Comparison of ENCODE assay signal across 28 cellular contexts in genomic region chr1:96116707-96117106, GRCh38.
A peak's percentile ranks its signal among the peaks of the same experiment; 100 is the strongest.
DNase-seq lines count a peak whose midpoint lies in the region; ATAC-seq and TF ChIP-seq lines count a peak whose summit lies in the region.
"Had no signal": no experiment of that assay in that cellular context is flagged by ENCODE, and none has a peak within 500 bp of the region (broad histone marks: within the 10 kb centered on the region; RNA-seq: fewer than 3 reads in every experiment).

No MANE protein-coding gene starts in this region.

- no peak for TF ChIP-seq CTCF in uterus (IDR thresholded peaks at IDR 0.05)

- TF ChIP-seq POLR2A in uterus (IDR thresholded peaks at IDR 0.05), result no peak

- H3K36me3 ChIP-seq in MG63 (no peaks in the 10 kb centered on the region), uterus (no peaks in the 10 kb centered on the region)
- H3K36me3 ChIP-seq: esophagus muscularis mucosa, left ventricle myocardium inferior, upper lobe of right lung had no signal

- ATAC-seq in HG02870 (IDR thresholded peaks at IDR 0.05; ENCODE audit: unreplicated experiment), result no peak
- ATAC-seq: foreskin keratinocyte; psoas muscle; stimulated activated naive B cell treated with anti-CD40 and anti-IgM and Interleukin-4, amounts not matched to agents 10 μg/mL and 1 μg/mL and 100 μg/mL, for 72 hours; upper lobe of right lung had no signal

- intact Hi-C loops in uterus (cut with DNase I; ENCODE audit: low total_unique reads), result no loop called here

- H3K4me3 ChIP-seq in MG63, result no peak overlapping the region
- no peak overlapping the region for H3K4me3 ChIP-seq in uterus
- H3K4me3 ChIP-seq: esophagus muscularis mucosa, left ventricle myocardium inferior, psoas muscle, upper lobe of right lung had no signal

- no peaks in the 10 kb centered on the region for H3K4me1 ChIP-seq in uterus
- H3K4me1 ChIP-seq: esophagus muscularis mucosa, foreskin keratinocyte, left ventricle myocardium inferior, psoas muscle, upper lobe of right lung had no signal

- DNase-seq in MG63 (peak; percentile 3), NCI-H748 treated with DMSO at 0.1 percent for 48 hours (lab: John Stamatoyannopoulos, UW) (peak; percentile 20), brain pericyte (ENCODE audit: low read depth, low spot score) (peak; percentile 13), pons (ENCODE audit: low spot score) (peak; percentile 13), uterus (no peak)
- DNase-seq in stimulated activated CD4-positive, alpha-beta T cell treated with anti-CD3 and anti-CD28 coated beads, Interleukin-12 subunit alpha, Interleukin-12 subunit beta, amount 100 ng/mL, for 4 hours, result no peak
- DNase-seq: activated CD4-positive, alpha-beta T cell treated with anti-CD3 and anti-CD28 coated beads for 4 hours; activated CD8-positive, alpha-beta memory T cell treated with anti-CD3 and anti-CD28 coated beads for 24 hours; activated T-cell treated with anti-CD3 and anti-CD28 coated beads for 4 hours; aorta; CD4-positive, alpha-beta memory T cell; dermis blood vessel endothelial cell; foreskin keratinocyte; GOT3; head of caudate nucleus; left ventricle myocardium inferior; mesendoderm; NCI-H1048; NCI-H187 treated with DMSO at 0.1 percent for 48 hours; NCI-H526 treated with DMSO at 0.1 percent for 48 hours; nucleus accumbens; psoas muscle; SHP77 treated with DMSO at 0.1 percent for 48 hours; stimulated activated naive B cell treated with anti-CD40 and anti-IgM and Interleukin-4, amounts not matched to agents 10 μg/mL and 1 μg/mL and 100 μg/mL, for 72 hours; upper lobe of right lung had no signal

- no peak overlapping the region for H3K27ac ChIP-seq in uterus
- H3K27ac ChIP-seq: esophagus muscularis mucosa, foreskin keratinocyte, left ventricle myocardium inferior, psoas muscle, upper lobe of right lung, VCaP had no signal

- H3K27me3 ChIP-seq in MG63 (no peaks in the 10 kb centered on the region), uterus (no peaks in the 10 kb centered on the region)
- H3K27me3 ChIP-seq: esophagus muscularis mucosa, foreskin keratinocyte, upper lobe of right lung had no signal

- no peaks in the 10 kb centered on the region for H3K9me3 ChIP-seq in MG63
- H3K9me3 ChIP-seq in uterus, result no peaks in the 10 kb centered on the region
- H3K9me3 ChIP-seq: esophagus muscularis mucosa, left ventricle myocardium inferior, psoas muscle, upper lobe of right lung had no signal

Comparison
In these comparisons a context has a peak if more than half of its experiments do, and no peak if none do; other contexts are left out.
1. DNase-seq: peak in MG63 (single experiment), NCI-H748 treated with DMSO at 0.1 percent for 48 hours (single experiment), brain pericyte (single experiment) and pons (single experiment); none in uterus (0 of 2) and stimulated activated CD4-positive, alpha-beta T cell treated with anti-CD3 and anti-CD28 coated beads, Interleukin-12 subunit alpha, Interleukin-12 subunit beta, amount 100 ng/mL, for 4 hours (single experiment).